In genomic region chr12:14138495-14138894, GRCh38 we compare ENCODE assay signal across 18 cellular contexts.
DNase-seq lines count a peak whose midpoint lies in the region; ATAC-seq, FAIRE-seq and TF ChIP-seq lines count a peak whose summit lies in the region.
"Had no signal": no experiment of that assay in that cellular context is flagged by ENCODE, and none has a peak within 500 bp of the region (broad histone marks: within the 10 kb centered on the region; RNA-seq: fewer than 3 reads in every experiment).

No MANE protein-coding gene starts in this region.

- no peak for TF ChIP-seq EP300 in A549 (IDR thresholded peaks at IDR 0.05)

- H3K4me1 ChIP-seq in A549 (no peaks in the 10 kb centered on the region), OCI-LY3 (ENCODE audit: low read length) (no peaks in the 10 kb centered on the region)
- H3K4me1 ChIP-seq: stomach had no signal

- H3K9me3 Mint-ChIP-seq in glutamatergic neuron (ENCODE audit: unreplicated experiment), result no peaks in the 10 kb centered on the region
- no peaks in the 10 kb centered on the region for H3K9me3 Mint-ChIP-seq in stimulated activated naive CD8-positive, alpha-beta T cell treated with anti-CD3 and anti-CD28 coated beads, Interleukin-15, amount 100 ng/mL, for 72 hours
- H3K9me3 Mint-ChIP-seq: activated naive CD8-positive, alpha-beta T cell treated with anti-CD3 and anti-CD28 coated beads, Interleukin-2, amount 10 ng/mL, durations not matched to agents 7 days and 5 days had no signal

- CTCF ChIA-PET in A549 (lab: Yijun Ruan, JAX), result interaction anchor here (0.6 to 2.1 kb wide), 7 partner anchors 9 to 396 kb away, joined by 3 to 5 read pairs (median 3); no protein-coding TSS in a partner anchor

- no peaks in the 10 kb centered on the region for H3K27me3 Mint-ChIP-seq in glutamatergic neuron (ENCODE audit: unreplicated experiment)
- H3K27me3 Mint-ChIP-seq in stimulated activated naive CD8-positive, alpha-beta T cell treated with anti-CD3 and anti-CD28 coated beads, Interleukin-15, amount 100 ng/mL, for 72 hours, result peaks cover 10% of the 10 kb centered on the region

- H3K79me2 ChIP-seq in OCI-LY3 (ENCODE audit: low read length), result no peaks in the 10 kb centered on the region

- no peaks in the 10 kb centered on the region for H4K20me1 ChIP-seq in OCI-LY3 (ENCODE audit: insufficient read depth, low read length)

- DNase-seq in A549 (ENCODE audit: low read depth in 1 of 2, low spot score in 1 of 2), result peak in 1 of 2 experiments; percentile 5
- DNase-seq in GM12864 (ENCODE audit: low read depth), result no peak
- DNase-seq in glutamatergic neuron, result peak; percentile 44
- DNase-seq in left lobe of liver (ENCODE audit: low spot score), result no peak
- no peak for DNase-seq in mucosa of gallbladder (ENCODE audit: low spot score)
- DNase-seq in stimulated activated naive CD8-positive, alpha-beta T cell treated with anti-CD3 and anti-CD28 coated beads, Interleukin-15, amount 100 ng/mL, for 72 hours, result no peak
- DNase-seq: activated CD8-positive, alpha-beta memory T cell treated with anti-CD3 and anti-CD28 coated beads, Interleukin-2, amount 50 U/mL, for 4 hours; activated naive CD8-positive, alpha-beta T cell treated with anti-CD3 and anti-CD28 coated beads, Interleukin-2, amount 10 ng/mL, durations not matched to agents 7 days and 5 days; C1 segment of cervical spinal cord; NCI-H1048; NCI-H510A; retina; SHP77; stomach had no signal

- H3K4me1 Mint-ChIP-seq in glutamatergic neuron (ENCODE audit: low read depth, unreplicated experiment), result no peaks in the 10 kb centered on the region
- no peaks in the 10 kb centered on the region for H3K4me1 Mint-ChIP-seq in stimulated activated naive CD8-positive, alpha-beta T cell treated with anti-CD3 and anti-CD28 coated beads, Interleukin-15, amount 100 ng/mL, for 72 hours
- H3K4me1 Mint-ChIP-seq: activated naive CD8-positive, alpha-beta T cell treated with anti-CD3 and anti-CD28 coated beads, Interleukin-2, amount 10 ng/mL, durations not matched to agents 7 days and 5 days had no signal

- H3K4me2 ChIP-seq in A549, result no peak overlapping the region
- H3K4me2 ChIP-seq in OCI-LY3 (ENCODE audit: low read length), result no peak overlapping the region

- H3K36me3 ChIP-seq in OCI-LY3 (replicated peaks; ENCODE audit: low read depth, low read length), result no peaks in the 10 kb centered on the region
- H3K36me3 ChIP-seq: stomach had no signal

- H3K27ac Mint-ChIP-seq in glutamatergic neuron (ENCODE audit: unreplicated experiment), result no peak overlapping the region
- H3K27ac Mint-ChIP-seq in stimulated activated naive CD8-positive, alpha-beta T cell treated with anti-CD3 and anti-CD28 coated beads, Interleukin-15, amount 100 ng/mL, for 72 hours, result no peak overlapping the region
- H3K27ac Mint-ChIP-seq: activated naive CD8-positive, alpha-beta T cell treated with anti-CD3 and anti-CD28 coated beads, Interleukin-2, amount 10 ng/mL, durations not matched to agents 7 days and 5 days had no signal

- FAIRE-seq in A549 (lab: Jason Lieb, UNC), result no peak
- FAIRE-seq: TTC549 had no signal

- peak; percentile 71 to 93; a peak in 5 of 6 replicates for ATAC-seq in A549
- ATAC-seq in HG03442 (IDR thresholded peaks at IDR 0.05; ENCODE audit: unreplicated experiment), result no peak
- ATAC-seq in left lobe of liver, result no peak
- no peak for ATAC-seq in stimulated activated naive CD8-positive, alpha-beta T cell treated with anti-CD3 and anti-CD28 coated beads, Interleukin-15, amount 100 ng/mL, for 72 hours

- H2AFZ ChIP-seq in OCI-LY3 (ENCODE audit: low read depth, low read length), result no peak overlapping the region

- TF ChIP-seq CTCF in A549 (IDR thresholded peaks at IDR 0.05) (no peak), GM12864 (IDR thresholded peaks at IDR 0.05; ENCODE audit: low read depth, low read length, missing control alignments) (peak; percentile 44), OCI-LY3 (IDR thresholded peaks at IDR 0.05; ENCODE audit: low read depth, low read length) (peak; percentile 29), glutamatergic neuron (IDR thresholded peaks at IDR 0.05; ENCODE audit: partially characterized antibody, unreplicated experiment) (peak; percentile 53)

- H3K9ac ChIP-seq in OCI-LY3 (ENCODE audit: low read length), result no peak overlapping the region

- no peaks in the 10 kb centered on the region for H3K27me3 ChIP-seq in OCI-LY3 (ENCODE audit: low read depth, low read length)
- H3K27me3 ChIP-seq: stomach had no signal

- TF ChIP-seq RAD21 in A549 (conservative IDR thresholded peaks at IDR 0.05 in 1 of 2, IDR thresholded peaks at IDR 0.05 in 1 of 2), result peak in 1 of 2 experiments; percentile 32; a peak in 1 of 5 replicates

- POLR2A ChIA-PET in A549 (lab: Yijun Ruan, JAX), result no interaction called here

- 0 out of 3 replicates have a peak, but pooled peaks cover 2% of the 10 kb centered on the region for H3K9me3 ChIP-seq in A549
- no peaks in the 10 kb centered on the region; the same call in 1 of the 2 replicates for H3K9me3 ChIP-seq in OCI-LY3 (ENCODE audit: insufficient read depth, low read length)

- H3K27ac ChIP-seq in A549 (no peak overlapping the region), OCI-LY3 (ENCODE audit: low read length) (no peak overlapping the region)
- H3K27ac ChIP-seq: coronary artery, stomach had no signal

- no peak overlapping the region for H3K4me3 Mint-ChIP-seq in glutamatergic neuron (ENCODE audit: unreplicated experiment)
- no peak overlapping the region for H3K4me3 Mint-ChIP-seq in stimulated activated naive CD8-positive, alpha-beta T cell treated with anti-CD3 and anti-CD28 coated beads, Interleukin-15, amount 100 ng/mL, for 72 hours
- H3K4me3 Mint-ChIP-seq: activated naive CD8-positive, alpha-beta T cell treated with anti-CD3 and anti-CD28 coated beads, Interleukin-2, amount 10 ng/mL, durations not matched to agents 7 days and 5 days had no signal

- TF ChIP-seq POLR2A in A549 (IDR thresholded peaks at IDR 0.05; ENCODE audit: low read length), result no peak

- H3K4me3 ChIP-seq in A549, result no peak overlapping the region
- no peak overlapping the region for H3K4me3 ChIP-seq in GM12864 (ENCODE audit: low read depth, low read length)
- H3K4me3 ChIP-seq in OCI-LY3 (ENCODE audit: low read length), result no peak overlapping the region
- H3K4me3 ChIP-seq: coronary artery, stomach had no signal

- WGBS in A549 (ENCODE audit: missing lambda C conversion rate), result 51% methylated on average over 6 of the region's 6 CpGs

- no peaks in the 10 kb centered on the region for H3K36me3 Mint-ChIP-seq in glutamatergic neuron (ENCODE audit: unreplicated experiment)
- H3K36me3 Mint-ChIP-seq: activated naive CD8-positive, alpha-beta T cell treated with anti-CD3 and anti-CD28 coated beads, Interleukin-2, amount 10 ng/mL, durations not matched to agents 7 days and 5 days had no signal

TF ChIP-seq in A549, 52 proteins besides CTCF, POLR2A, EP300 and RAD21:
- no peak for TF ChIP-seq HMGXB4 (CRISPR knock-in tag; IDR thresholded peaks at IDR 0.05; ENCODE audit: borderline replicate concordance)
- TF ChIP-seq MAFK (IDR thresholded peaks at IDR 0.05; ENCODE audit: partially characterized antibody), result no peak

Comparison
In these comparisons a context has a peak if more than half of its experiments do, and no peak if none do; other contexts are left out.
1. ATAC-seq: peak in A549 (2 of 2); none in HG03442 (single experiment), left lobe of liver (single experiment) and stimulated activated naive CD8-positive, alpha-beta T cell treated with anti-CD3 and anti-CD28 coated beads, Interleukin-15, amount 100 ng/mL, for 72 hours (single experiment).